10 cellular contexts compared by ENCODE assay signal in genomic region chr7:28573059-28573553, GRCh38.
A peak's percentile ranks its signal among the peaks of the same experiment; 100 is the strongest.
DNase-seq lines count a peak whose midpoint lies in the region; ATAC-seq lines count a peak whose summit lies in the region.
"Had no signal": no experiment of that assay in that cellular context is flagged by ENCODE, and none has a peak within 500 bp of the region (broad histone marks: within the 10 kb centered on the region; RNA-seq: fewer than 3 reads in every experiment).

No MANE protein-coding gene starts in this region.

- intact Hi-C loops in sciatic nerve (cut with DNase I) = no loop called here

- peak; percentile 32 for ATAC-seq in GM21529 (IDR thresholded peaks at IDR 0.05; ENCODE audit: unreplicated experiment)
- ATAC-seq in sciatic nerve = peak; percentile 89
- ATAC-seq in GM21717 (IDR thresholded peaks at IDR 0.05; ENCODE audit: unreplicated experiment) = no peak

- DNase-seq in NCI-H2196 treated with DMSO at 0.1 percent for 48 hours (lab: John Stamatoyannopoulos, UW; ENCODE audit: unreplicated experiment) (peak; percentile 12), cerebellar cortex (ENCODE audit: low spot score) (peak; percentile 60), sciatic nerve (ENCODE audit: low spot score) (peak; percentile 62), NCI-H446 treated with DMSO at 0.1 percent for 48 hours (lab: John Stamatoyannopoulos, UW) (no peak), SKM-1 treated with dmso at 0.1 percent for 144 hours (lab: John Stamatoyannopoulos, UW; ENCODE audit: unreplicated experiment) (no peak)
- DNase-seq in stimulated activated CD4-positive, alpha-beta T cell treated with anti-CD3 and anti-CD28 coated beads, Interleukin-1b, Interleukin-23, amount 100 ng/mL, for 48 hours = no peak
- DNase-seq: activated CD8-positive, alpha-beta memory T cell treated with anti-CD3 and anti-CD28 coated beads, Interleukin-2, amount 50 U/mL, for 4 hours; KBM-7 had no signal

Comparison
In these comparisons a context has a peak if more than half of its experiments do, and no peak if none do; other contexts are left out.
1. DNase-seq: peak in NCI-H2196 treated with DMSO at 0.1 percent for 48 hours (single experiment), cerebellar cortex (single experiment) and sciatic nerve (single experiment); none in NCI-H446 treated with DMSO at 0.1 percent for 48 hours (single experiment), SKM-1 treated with dmso at 0.1 percent for 144 hours (single experiment) and stimulated activated CD4-positive, alpha-beta T cell treated with anti-CD3 and anti-CD28 coated beads, Interleukin-1b, Interleukin-23, amount 100 ng/mL, for 48 hours (single experiment).